ENCODE assay signal across 8 cellular contexts in the genomic region with DNA sequence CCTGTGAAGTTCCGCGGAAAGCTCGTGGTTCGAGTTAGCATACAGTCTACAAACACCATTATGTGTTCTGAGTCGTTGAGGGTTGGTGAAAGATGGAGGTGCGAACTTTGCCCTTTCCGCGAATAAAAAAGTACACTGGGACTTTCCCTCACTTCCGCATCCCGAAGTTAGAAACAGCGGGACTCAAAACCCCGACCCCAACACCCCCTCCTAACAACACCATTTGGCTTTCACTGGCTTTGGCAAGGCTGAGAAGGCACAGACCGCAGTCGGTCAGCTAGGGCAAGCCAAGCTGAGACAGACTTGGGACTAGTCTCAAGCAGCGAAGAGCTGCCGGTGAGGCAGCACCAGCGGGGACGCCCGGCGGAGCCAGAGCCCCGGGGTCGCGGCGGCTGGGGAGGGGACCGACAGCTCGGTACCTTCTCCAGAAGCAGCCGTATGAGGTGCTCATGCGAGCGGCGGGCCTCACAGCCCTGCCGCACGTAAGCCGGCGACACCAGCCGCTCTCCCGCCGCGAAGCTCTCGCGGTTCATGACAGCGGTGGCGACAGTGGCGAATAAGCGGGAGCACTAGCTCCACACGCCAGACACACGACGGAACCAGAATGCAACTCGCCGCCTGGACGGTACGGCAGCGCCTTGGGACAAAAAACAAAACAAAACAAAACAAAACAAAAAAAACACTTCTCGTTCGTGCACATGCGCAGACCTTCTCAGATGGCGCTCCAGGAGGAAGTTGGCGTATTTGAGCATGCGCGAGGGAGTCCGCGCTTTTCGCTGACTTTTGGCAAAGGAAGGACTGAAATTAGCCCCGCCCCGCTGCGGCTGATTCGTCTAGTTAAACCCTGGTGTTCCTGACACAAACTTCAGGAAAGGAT. TPM values are rescaled to one million over a fixed set of nuclear protein-coding genes. Genes with fewer than 3 reads are reported as not detected.
DNase-seq lines count a peak whose midpoint lies in the region; ATAC-seq and TF ChIP-seq lines count a peak whose summit lies in the region.

A gene (minus strand): TSS at position 613 of the 877 bp plus-strand sequence. CDS start 80 bp downstream, at position 533.

- peak; percentile 96 for TF ChIP-seq POLR2A in GM19193 (IDR thresholded peaks at IDR 0.05; ENCODE audit: extremely low read depth, insufficient read depth, insufficient read length)

- no peaks in the 10 kb centered on the region for H3K27me3 ChIP-seq in kidney epithelial cell (ENCODE audit: control insufficient read depth, insufficient read depth, low read length)

- peak; percentile 90 for ATAC-seq in HG03439 (IDR thresholded peaks at IDR 0.05; ENCODE audit: unreplicated experiment)

- TF ChIP-seq CTCF in choroid plexus epithelial cell (conservative IDR thresholded peaks at IDR 0.05; ENCODE audit: low read depth, low read length) (no peak), kidney epithelial cell (IDR thresholded peaks at IDR 0.05; ENCODE audit: insufficient read depth, low read length, poor library complexity, severe bottlenecking) (no peak)

- DNase-seq in AML-193 (lab: John Stamatoyannopoulos, UW): peak; percentile 90 to 91
- peak; percentile 90 for DNase-seq in NCI-H510A treated with DMSO at 0.1 percent for 48 hours (lab: John Stamatoyannopoulos, UW)
- peak; percentile 91 for DNase-seq in activated CD4-positive, alpha-beta T cell treated with anti-CD3 and anti-CD28 coated beads for 24 hours (ENCODE audit: low read depth in 2 of 2)
- DNase-seq in choroid plexus epithelial cell (ENCODE audit: low read depth): peak; percentile 98
- peak; percentile 91 for DNase-seq in kidney epithelial cell (ENCODE audit: low read depth)
- DNase-seq in stimulated activated CD4-positive, alpha-beta T cell treated with anti-CD3 and anti-CD28 coated beads, Interleukin-15, amount 100 ng/mL, for 48 hours (ENCODE audit: low read depth in 2 of 2): peak; percentile 89 to 90

- H3K4me3 ChIP-seq in choroid plexus epithelial cell (ENCODE audit: low read depth, low read length): peak within 1 kb of the TSS; percentile 98
- peak within 1 kb of the TSS; percentile 78 for H3K4me3 ChIP-seq in kidney epithelial cell (ENCODE audit: low read depth, low read length)

- no peaks in the 10 kb centered on the region for H3K36me3 ChIP-seq in kidney epithelial cell (ENCODE audit: control insufficient read depth, insufficient read depth, low read length)

RNA-seq across cellular contexts. Expression of the gene that starts here (rescaled TPM):
- 4.7 and 7.5 TPM in 2 replicates for total RNA-seq in kidney epithelial cell

Comparison
In these comparisons a context has a peak if more than half of its experiments do, and no peak if none do; other contexts are left out.
1. Peak in every context shown above with its lines: DNase-seq, ATAC-seq and H3K4me3 ChIP-seq.